Comparison of ENCODE assay signal across 15 cellular contexts in genomic region chr3:156352728-156353127, GRCh38.
A peak's percentile ranks its signal among the peaks of the same experiment; 100 is the strongest.
DNase-seq lines count a peak whose midpoint lies in the region; ATAC-seq and TF ChIP-seq lines count a peak whose summit lies in the region.
"Had no signal": no experiment of that assay in that cellular context is flagged by ENCODE, and none has a peak within 500 bp of the region (broad histone marks: within the 10 kb centered on the region; RNA-seq: fewer than 3 reads in every experiment).

No MANE protein-coding gene starts in this region.

- H3K27ac Mint-ChIP-seq in stimulated activated naive CD8-positive, alpha-beta T cell treated with anti-CD3 and anti-CD28 coated beads, Interleukin-15, amount 100 ng/mL, for 72 hours, result no peak overlapping the region
- H3K27ac Mint-ChIP-seq in stimulated activated effector memory CD8-positive, alpha-beta T cell treated with anti-CD3 and anti-CD28 coated beads, Interleukin-12 subunit alpha, Interleukin-12 subunit beta, amount 100 ng/mL, for 72 hours, result no peak overlapping the region
- H3K27ac Mint-ChIP-seq: B cell; CD4-positive, alpha-beta T cell; CD8-positive, alpha-beta T cell had no signal

- ATAC-seq in Right ventricle myocardium superior (ENCODE audit: poor library complexity) (peak; percentile 66), Right ventricle myocardium inferior (no peak)
- peak; percentile 7 for ATAC-seq in stimulated activated naive CD8-positive, alpha-beta T cell treated with anti-CD3 and anti-CD28 coated beads, Interleukin-15, amount 100 ng/mL, for 72 hours
- no peak for ATAC-seq in stimulated activated naive CD8-positive, alpha-beta T cell treated with anti-CD3 and anti-CD28 coated beads, Interleukin-15, Interleukin-2, amounts not matched to agents 100 U/mL and 50 U/mL, for 24 hours
- ATAC-seq in stimulated activated effector memory CD8-positive, alpha-beta T cell treated with anti-CD3 and anti-CD28 coated beads, Interleukin-12 subunit alpha, Interleukin-12 subunit beta, amount 100 ng/mL, for 72 hours, result peak; percentile 7
- ATAC-seq: A549; CD8-positive, alpha-beta T cell had no signal

- H3K4me1 Mint-ChIP-seq in stimulated activated naive CD8-positive, alpha-beta T cell treated with anti-CD3 and anti-CD28 coated beads, Interleukin-15, amount 100 ng/mL, for 72 hours, result no peaks in the 10 kb centered on the region
- H3K4me1 Mint-ChIP-seq in stimulated activated effector memory CD8-positive, alpha-beta T cell treated with anti-CD3 and anti-CD28 coated beads, Interleukin-12 subunit alpha, Interleukin-12 subunit beta, amount 100 ng/mL, for 72 hours, result no peaks in the 10 kb centered on the region
- H3K4me1 Mint-ChIP-seq: B cell had no signal

- DNase-seq in Right ventricle myocardium superior (no peak), Right ventricle myocardium inferior (ENCODE audit: missing footprints) (no peak), GM13976 (ENCODE audit: low spot score) (no peak)
- no peak for DNase-seq in stimulated activated naive CD8-positive, alpha-beta T cell treated with anti-CD3 and anti-CD28 coated beads, Interleukin-15, amount 100 ng/mL, for 72 hours
- no peak for DNase-seq in stimulated activated naive CD8-positive, alpha-beta T cell treated with anti-CD3 and anti-CD28 coated beads, Interleukin-15, Interleukin-2, amounts not matched to agents 100 U/mL and 50 U/mL, for 24 hours
- DNase-seq in stimulated activated effector memory CD8-positive, alpha-beta T cell treated with anti-CD3 and anti-CD28 coated beads, Interleukin-12 subunit alpha, Interleukin-12 subunit beta, amount 100 ng/mL, for 72 hours (ENCODE audit: low spot score in 2 of 2), result no peak
- DNase-seq: AML-193; Caco-2; Calu3; CD4-positive, alpha-beta T cell; CD8-positive, alpha-beta T cell; DMS79 treated with DMSO at 0.1 percent for 48 hours; GDM1 had no signal

- intact Hi-C loops in Right ventricle myocardium superior (cut with DNase I), result no loop called here
- intact Hi-C loops in Right ventricle myocardium inferior (cut with DNase I), result no loop called here

- H3K9me3 Mint-ChIP-seq in stimulated activated naive CD8-positive, alpha-beta T cell treated with anti-CD3 and anti-CD28 coated beads, Interleukin-15, amount 100 ng/mL, for 72 hours, result no peaks in the 10 kb centered on the region
- H3K9me3 Mint-ChIP-seq in stimulated activated effector memory CD8-positive, alpha-beta T cell treated with anti-CD3 and anti-CD28 coated beads, Interleukin-12 subunit alpha, Interleukin-12 subunit beta, amount 100 ng/mL, for 72 hours, result no peaks in the 10 kb centered on the region
- H3K9me3 Mint-ChIP-seq: CD4-positive, alpha-beta T cell; CD8-positive, alpha-beta T cell had no signal

- no peaks in the 10 kb centered on the region for H3K36me3 Mint-ChIP-seq in stimulated activated effector memory CD8-positive, alpha-beta T cell treated with anti-CD3 and anti-CD28 coated beads, Interleukin-12 subunit alpha, Interleukin-12 subunit beta, amount 100 ng/mL, for 72 hours
- H3K36me3 Mint-ChIP-seq: CD8-positive, alpha-beta T cell had no signal

- H3K4me3 Mint-ChIP-seq in stimulated activated naive CD8-positive, alpha-beta T cell treated with anti-CD3 and anti-CD28 coated beads, Interleukin-15, amount 100 ng/mL, for 72 hours, result no peak overlapping the region
- H3K4me3 Mint-ChIP-seq in stimulated activated effector memory CD8-positive, alpha-beta T cell treated with anti-CD3 and anti-CD28 coated beads, Interleukin-12 subunit alpha, Interleukin-12 subunit beta, amount 100 ng/mL, for 72 hours, result no peak overlapping the region
- H3K4me3 Mint-ChIP-seq: B cell; CD4-positive, alpha-beta T cell; CD8-positive, alpha-beta T cell had no signal

- H3K27me3 Mint-ChIP-seq in stimulated activated naive CD8-positive, alpha-beta T cell treated with anti-CD3 and anti-CD28 coated beads, Interleukin-15, amount 100 ng/mL, for 72 hours, result no peaks in the 10 kb centered on the region
- H3K27me3 Mint-ChIP-seq: CD4-positive, alpha-beta T cell had no signal

- in situ Hi-C loops in GM13976 (cut with MboI; ENCODE audit: low sequenced_read_pairs, unreplicated experiment), result no loop called here

- no peak for TF ChIP-seq CTCF in GM13976 (IDR thresholded peaks at IDR 0.05; ENCODE audit: borderline replicate concordance, control extremely low read depth, extremely low read depth, insufficient read depth, missing control alignments)

Comparison
In these comparisons a context has a peak if more than half of its experiments do, and no peak if none do; other contexts are left out.
1. ATAC-seq: peak in Right ventricle myocardium superior (single experiment), stimulated activated naive CD8-positive, alpha-beta T cell treated with anti-CD3 and anti-CD28 coated beads, Interleukin-15, amount 100 ng/mL, for 72 hours (single experiment) and stimulated activated effector memory CD8-positive, alpha-beta T cell treated with anti-CD3 and anti-CD28 coated beads, Interleukin-12 subunit alpha, Interleukin-12 subunit beta, amount 100 ng/mL, for 72 hours (single experiment); none in Right ventricle myocardium inferior (single experiment) and stimulated activated naive CD8-positive, alpha-beta T cell treated with anti-CD3 and anti-CD28 coated beads, Interleukin-15, Interleukin-2, amounts not matched to agents 100 U/mL and 50 U/mL, for 24 hours (single experiment).